Comparison of ENCODE assay signal across 9 cellular contexts in the genomic region with DNA sequence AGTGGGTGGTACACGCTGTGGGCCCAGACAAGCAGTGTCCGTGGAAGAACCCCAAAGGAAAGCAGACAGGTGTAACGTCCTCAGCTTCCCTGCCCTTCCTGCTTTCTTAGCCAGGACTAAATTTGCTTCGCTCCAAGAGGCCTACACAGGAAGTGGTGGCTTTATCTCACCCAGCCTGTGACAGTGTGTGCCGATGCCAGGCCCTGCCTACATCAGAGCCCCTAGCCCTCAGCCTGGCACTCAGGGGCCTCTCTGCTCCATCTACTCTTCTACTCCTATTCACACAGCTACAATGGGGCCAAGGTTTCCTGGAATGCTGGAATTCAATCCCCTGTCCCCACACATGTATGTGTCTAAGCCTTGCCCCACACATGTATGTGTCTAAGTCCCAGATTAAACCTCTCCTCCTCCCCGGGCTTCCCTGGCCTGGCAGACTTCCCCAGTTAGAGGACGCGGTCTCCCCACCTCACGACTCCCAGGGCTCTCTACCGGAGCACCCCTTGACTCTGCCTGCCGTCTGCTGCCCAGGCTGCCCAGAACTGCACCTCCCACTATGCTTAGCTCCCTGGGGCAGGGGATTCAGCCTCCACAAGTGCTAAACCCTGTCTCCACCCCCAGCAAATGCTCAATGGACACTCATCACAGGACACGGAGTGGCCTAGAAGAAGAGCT. TPM values are rescaled to one million over a fixed set of nuclear protein-coding genes. Genes with fewer than 3 reads are reported as not detected.
DNase-seq lines count a peak whose midpoint lies in the region; ATAC-seq, FAIRE-seq and TF ChIP-seq lines count a peak whose summit lies in the region.
"Had no signal": no experiment of that assay in that cellular context is flagged by ENCODE, and none has a peak within 500 bp of the region (broad histone marks: within the 10 kb centered on the region; RNA-seq: fewer than 3 reads in every experiment).

No MANE protein-coding gene starts in this region.

- peak overlapping the region; percentile 21 for H3K4me3 Mint-ChIP-seq in activated B cell treated with CpG ODN at 0.5 μM for 24 hours

- H3K4me3 ChIP-seq in duodenal mucosa (ENCODE audit: low read depth in 1 of 2, low read length in 2 of 2) (no peak overlapping the region), psoas muscle (no peak overlapping the region), HAP-1 (no peak overlapping the region)

- peak overlapping the region; percentile 90 for H3K27ac Mint-ChIP-seq in activated B cell treated with CpG ODN at 0.5 μM for 24 hours

- DNase-seq in GM18507 (ENCODE audit: extremely low spot score, insufficient read length, low read depth) (no peak), activated B cell treated with CpG ODN at 0.5 μM for 24 hours (no peak), psoas muscle (peak in 1 of 2 donors; percentile 36), NCI-H1436 treated with DMSO at 0.1 percent for 48 hours (lab: John Stamatoyannopoulos, UW) (no peak), NCI-H1694 (lab: John Stamatoyannopoulos, UW) (no peak), CD1c-positive myeloid dendritic cell (ENCODE audit: extremely low spot score) (no peak), HAP-1 (ENCODE audit: low spot score in 2 of 2) (no peak)
- DNase-seq: NCI-H1105 had no signal

- H3K9me3 ChIP-seq in duodenal mucosa (ENCODE audit: control insufficient read depth in 1 of 2, low read length in 2 of 2) (no peaks in the 10 kb centered on the region), psoas muscle (no peaks in the 10 kb centered on the region), HAP-1 (no peaks in the 10 kb centered on the region)

- H3K27ac ChIP-seq in duodenal mucosa (ENCODE audit: low read depth, low read length) (peak overlapping the region; percentile 76), psoas muscle (peak overlapping the region; percentile 89)

- peaks cover 59 to 67% of the 10 kb centered on the region in 2 donors for H3K4me1 ChIP-seq in duodenal mucosa (ENCODE audit: control insufficient read depth in 1 of 2, insufficient read depth in 2 of 2, low read length in 2 of 2)
- H3K4me1 ChIP-seq in psoas muscle: peaks cover 55% of the 10 kb centered on the region
- H3K4me1 ChIP-seq in HAP-1: no peaks in the 10 kb centered on the region

- H3K36me3 ChIP-seq in duodenal mucosa (ENCODE audit: control insufficient read depth in 1 of 2, insufficient read depth in 2 of 2, low read length in 2 of 2) (peaks cover 0 to 20% of the 10 kb centered on the region in 2 donors), psoas muscle (ENCODE audit: insufficient read depth in 1 of 2, low read depth in 1 of 2) (peaks cover 2 to 17% of the 10 kb centered on the region in 2 donors), HAP-1 (replicated peaks) (no peaks in the 10 kb centered on the region)

- peaks cover 65% of the 10 kb centered on the region for H3K4me1 Mint-ChIP-seq in activated B cell treated with CpG ODN at 0.5 μM for 24 hours

- peaks cover 19% of the 10 kb centered on the region for H3K36me3 Mint-ChIP-seq in activated B cell treated with CpG ODN at 0.5 μM for 24 hours (ENCODE audit: low read depth)

- intact Hi-C loops in activated B cell treated with CpG ODN at 0.5 μM for 24 hours (cut with micrococcal nuclease): no loop called here
- intact Hi-C loops in psoas muscle (cut with DNase I): loop anchor here in 1 of 2 donors (5.0 kb wide), 1 partner anchor 53 kb away; the partner anchor contains the start of gene MIEN1

- H3K27me3 ChIP-seq in duodenal mucosa (ENCODE audit: control insufficient read depth in 1 of 2, insufficient read depth in 2 of 2, low read length in 2 of 2) (no peaks in the 10 kb centered on the region), psoas muscle (ENCODE audit: insufficient read depth in 3 of 3, low read length in 2 of 3) (no peaks in the 10 kb centered on the region), HAP-1 (ENCODE audit: low read depth) (no peaks in the 10 kb centered on the region)

- FAIRE-seq in GM18507 (lab: Jason Lieb, UNC): peak; percentile 71

- no peaks in the 10 kb centered on the region for H3K27me3 Mint-ChIP-seq in activated B cell treated with CpG ODN at 0.5 μM for 24 hours

- no peak for TF ChIP-seq CTCF in activated B cell treated with CpG ODN at 0.5 μM for 24 hours (IDR thresholded peaks at IDR 0.05)
- no peak for TF ChIP-seq CTCF in psoas muscle (IDR thresholded peaks at IDR 0.05)

- peak overlapping the region; percentile 13 to 53 for H3K9ac ChIP-seq in duodenal mucosa (ENCODE audit: low read depth in 1 of 2, low read length in 2 of 2)

- WGBS in psoas muscle, 3 donors: 41 to 72% (median 42%) methylated on average over 12 of the region's 12 CpGs

- POLR2A ChIA-PET in activated B cell treated with CpG ODN at 0.5 μM for 24 hours (lab: Charles Lee): interaction anchor here (0.8 to 2.2 kb wide), 9 partner anchors 9 to 539 kb away, joined by 3 to 22 read pairs (median 4); partner anchors contain the start of genes IKZF3, MIEN1, PGAP3 and PNMT

- in situ Hi-C loops in HAP-1 (cut with MboI; ENCODE audit: low sequenced_read_pairs): no loop called here

- peak; percentile 71 for ATAC-seq in activated B cell treated with CpG ODN at 0.5 μM for 24 hours (ENCODE audit: low read depth)
- peak in 2 of 4 donors; percentile 11 to 42 for ATAC-seq in psoas muscle

- CTCF ChIA-PET in activated B cell treated with CpG ODN at 0.5 μM for 24 hours (lab: Charles Lee): interaction anchor here (1.0 to 2.2 kb wide), 4 partner anchors 9 to 51 kb away, joined by 3 to 11 read pairs (median 6); partner anchors contain the start of genes MIEN1 and PNMT

- H3K9me3 Mint-ChIP-seq in activated B cell treated with CpG ODN at 0.5 μM for 24 hours: no peaks in the 10 kb centered on the region

RNA-seq across cellular contexts. Expression of gene PGAP3, which starts 8.2 kb away (rescaled TPM):
- 19.0 and 24.0 TPM in 2 replicates for total RNA-seq in activated B cell treated with CpG ODN at 0.5 μM for 24 hours
- total RNA-seq in psoas muscle: 1 to 10 TPM; 4.5 to 7.9 (median 6.7) TPM
- 1 to 10 TPM; 1.4 to 4.2 (median 3.3) TPM for polyA plus RNA-seq in psoas muscle

RNA-seq across cellular contexts. Expression of gene PNMT, which starts 11.4 kb away (rescaled TPM):
- not detected in 2 replicates for total RNA-seq in activated B cell treated with CpG ODN at 0.5 μM for 24 hours
- total RNA-seq in psoas muscle: 10 to 100 TPM in 2 of 4 donors, 1 to 10 TPM in 2; 5.9 to 15.3 (median 11.8) TPM
- polyA plus RNA-seq in psoas muscle: 10 to 100 TPM in 1 of 3 donors, 1 to 10 TPM in 2; 6.0 to 13.0 (median 6.8) TPM

RNA-seq across cellular contexts. Expression of gene TCAP, which starts 14.5 kb away (rescaled TPM):
- 2.1 and 2.3 TPM in 2 replicates for total RNA-seq in activated B cell treated with CpG ODN at 0.5 μM for 24 hours
- total RNA-seq in psoas muscle: 1,000 to 10,000 TPM; 3,389 to 5,818 (median 3,842) TPM
- 1,000 to 10,000 TPM; 2,116 to 7,047 (median 2,671) TPM for polyA plus RNA-seq in psoas muscle

RNA-seq across cellular contexts. Expression of gene ERBB2, which starts 20.2 kb away (rescaled TPM):
- 4.4 and 7.1 TPM in 2 replicates for total RNA-seq in activated B cell treated with CpG ODN at 0.5 μM for 24 hours
- 10 to 100 TPM; 20.4 to 24.9 (median 21.1) TPM for total RNA-seq in psoas muscle
- polyA plus RNA-seq in psoas muscle: 10 to 100 TPM in 1 of 3 donors, 1 to 10 TPM in 2; 4.0 to 11.1 (median 9.2) TPM

RNA-seq across cellular contexts. Expression of gene STARD3, which starts 42.7 kb away (rescaled TPM):
- total RNA-seq in activated B cell treated with CpG ODN at 0.5 μM for 24 hours (51.8 and 58.2 TPM in 2 replicates), psoas muscle (10 to 100 TPM; 22.5 to 32.6 (median 26.1) TPM)
- polyA plus RNA-seq in psoas muscle: 10 to 100 TPM; 33.0 to 62.8 (median 47.9) TPM

Comparison
In these comparisons a context has a peak if more than half of its experiments do, and no peak if none do; other contexts are left out.
1. RNA of gene TCAP, which starts 14.5 kb away (total RNA-seq): 3,389 to 5,818 TPM in psoas muscle; 2.1 to 2.3 TPM in activated B cell treated with CpG ODN at 0.5 μM for 24 hours; every median in the first group is over 1,000 times any median in the second.